8 cellular contexts compared by ENCODE assay signal in genomic region chr3:128804017-128804816, GRCh38.
DNase-seq lines count a peak whose midpoint lies in the region; ATAC-seq, FAIRE-seq and TF ChIP-seq lines count a peak whose summit lies in the region.

No MANE protein-coding gene starts in this region.

- H3K27ac ChIP-seq in kidney (ENCODE audit: low read depth in 2 of 2, low read length in 2 of 2) = peak overlapping the region; percentile 27 to 56

- ATAC-seq in GM18868 (IDR thresholded peaks at IDR 0.05; ENCODE audit: unreplicated experiment) = peak; percentile 94
- peak; percentile 78 for ATAC-seq in HG02763 (IDR thresholded peaks at IDR 0.05; ENCODE audit: unreplicated experiment)
- peak; percentile 78 to 85 for ATAC-seq in activated naive CD4-positive, alpha-beta T cell treated with anti-CD3 and anti-CD28 coated beads, Interleukin-2, amount 50 U/mL, for 72 hours

- TF ChIP-seq CTCF in kidney (IDR thresholded peaks at IDR 0.05; ENCODE audit: borderline replicate concordance, extremely low read depth, insufficient read depth) (no peak), D721Med (IDR thresholded peaks at IDR 0.05; ENCODE audit: insufficient read depth, missing control alignments) (no peak)

- DNase-seq in NOMO-1 treated with DMSO at 0.1 percent for 48 hours (lab: John Stamatoyannopoulos, UW; ENCODE audit: unreplicated experiment) (peak; percentile 47), kidney (no peak), D721Med (ENCODE audit: insufficient read length, low spot score) (no peak), cortex of kidney (lab: John Stamatoyannopoulos, UW) (no peak)
- DNase-seq in activated naive CD4-positive, alpha-beta T cell treated with anti-CD3 and anti-CD28 coated beads, Interleukin-2, amount 50 U/mL, for 72 hours (ENCODE audit: low spot score in 2 of 2) = peak; percentile 56 to 71
- DNase-seq in stimulated activated CD8-positive, alpha-beta memory T cell treated with anti-CD3 and anti-CD28 coated beads, Interleukin-4, amount 100 ng/mL, for 48 hours = peak; percentile 59

- no peaks in the 10 kb centered on the region for H3K9me3 Mint-ChIP-seq in activated naive CD4-positive, alpha-beta T cell treated with anti-CD3 and anti-CD28 coated beads, Interleukin-2, amount 50 U/mL, for 72 hours

- H3K36me3 Mint-ChIP-seq in activated naive CD4-positive, alpha-beta T cell treated with anti-CD3 and anti-CD28 coated beads, Interleukin-2, amount 50 U/mL, for 72 hours = peaks cover 20 to 60% of the 10 kb centered on the region in 2 donors

- peaks cover 9% of the 10 kb centered on the region in 2 donors for H3K4me1 ChIP-seq in kidney (ENCODE audit: control insufficient read depth in 1 of 2, insufficient read depth in 1 of 2, low read depth in 1 of 2, low read length in 2 of 2)

- H3K27ac Mint-ChIP-seq in activated naive CD4-positive, alpha-beta T cell treated with anti-CD3 and anti-CD28 coated beads, Interleukin-2, amount 50 U/mL, for 72 hours = peak overlapping the region; percentile 81 to 95

- H3K9me3 ChIP-seq in kidney (ENCODE audit: control insufficient read depth in 1 of 2, low read length in 2 of 2) = no peaks in the 10 kb centered on the region

- intact Hi-C loops in kidney (cut with DNase I) = no loop called here

- peak overlapping the region in 1 of 2 donors; percentile 17 for H3K9ac ChIP-seq in kidney (ENCODE audit: low read length in 2 of 2)

- no peak for FAIRE-seq in kidney (lab: Jason Lieb, UNC)
- no peak for FAIRE-seq in D721Med (lab: Jason Lieb, UNC)

- peaks cover 25 to 43% of the 10 kb centered on the region in 2 donors for H3K36me3 ChIP-seq in kidney (ENCODE audit: control insufficient read depth in 1 of 2, insufficient read depth in 2 of 2, low read length in 2 of 2)

- H3K4me3 ChIP-seq in kidney (ENCODE audit: low read length in 2 of 2) = peak overlapping the region; percentile 47 to 49

Comparison
In these comparisons a context has a peak if more than half of its experiments do, and no peak if none do; other contexts are left out.
1. DNase-seq: peak in NOMO-1 treated with DMSO at 0.1 percent for 48 hours (single experiment), activated naive CD4-positive, alpha-beta T cell treated with anti-CD3 and anti-CD28 coated beads, Interleukin-2, amount 50 U/mL, for 72 hours (2 of 2) and stimulated activated CD8-positive, alpha-beta memory T cell treated with anti-CD3 and anti-CD28 coated beads, Interleukin-4, amount 100 ng/mL, for 48 hours (single experiment); none in kidney (single experiment), D721Med (single experiment) and cortex of kidney (single experiment).
2. Peak in every context shown above with its lines, with median percentiles within 50 percentile points of each other: ATAC-seq.